ENCODE assay signal across 1 cellular context in the genomic region with DNA sequence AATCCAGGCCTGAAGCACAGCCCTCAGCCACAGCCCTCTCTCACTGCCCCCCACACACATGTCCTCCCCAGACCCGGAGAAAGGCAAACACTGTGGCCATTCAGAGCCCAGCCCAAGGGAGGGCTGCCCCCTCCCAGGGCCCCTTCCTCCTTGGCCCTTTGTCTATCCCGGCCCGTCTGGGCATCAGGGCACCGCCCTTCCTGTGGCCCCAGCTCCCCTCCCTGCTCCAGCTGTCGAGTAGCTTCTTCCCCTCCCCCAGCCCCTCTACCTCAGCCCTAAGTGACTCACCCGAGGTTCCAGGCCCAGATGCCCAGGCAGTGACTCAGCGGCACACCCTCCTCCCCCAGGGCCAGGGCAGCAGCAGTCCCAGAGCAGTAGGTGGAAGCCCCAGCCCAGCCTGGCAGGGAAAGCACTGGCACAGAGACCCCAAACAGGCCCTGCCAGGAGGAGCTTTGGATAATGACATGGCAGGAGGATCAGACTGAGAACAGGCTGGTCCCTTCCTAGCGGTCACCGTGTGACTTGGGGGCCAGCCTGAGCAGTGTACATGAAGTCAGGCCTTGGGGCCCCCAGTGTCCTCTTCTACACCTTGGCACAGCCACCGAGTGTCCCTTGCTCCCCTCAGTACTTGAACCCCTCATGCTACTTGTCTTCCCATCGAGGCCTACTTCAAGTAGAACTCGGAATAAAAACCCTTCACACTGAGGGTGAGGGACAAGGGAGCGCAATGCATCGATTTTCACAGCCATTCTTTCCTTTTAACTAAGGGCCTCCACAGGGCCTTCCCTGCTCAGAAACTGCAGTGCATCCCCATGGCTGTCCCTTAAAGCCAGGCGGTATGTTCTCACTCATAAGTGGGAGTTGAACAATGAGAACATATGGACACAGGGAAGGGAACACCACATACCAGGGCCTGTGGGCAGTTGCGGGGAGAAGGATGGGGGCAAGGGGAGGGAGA.
TF ChIP-seq lines count a peak whose summit lies in the region.

No MANE protein-coding gene starts in this region.

TF ChIP-seq in HepG2, 621 proteins besides CTCF, POLR2A, EP300 and RAD21 (continued from another document and continues in another):
- TF ChIP-seq, protein P1, sequence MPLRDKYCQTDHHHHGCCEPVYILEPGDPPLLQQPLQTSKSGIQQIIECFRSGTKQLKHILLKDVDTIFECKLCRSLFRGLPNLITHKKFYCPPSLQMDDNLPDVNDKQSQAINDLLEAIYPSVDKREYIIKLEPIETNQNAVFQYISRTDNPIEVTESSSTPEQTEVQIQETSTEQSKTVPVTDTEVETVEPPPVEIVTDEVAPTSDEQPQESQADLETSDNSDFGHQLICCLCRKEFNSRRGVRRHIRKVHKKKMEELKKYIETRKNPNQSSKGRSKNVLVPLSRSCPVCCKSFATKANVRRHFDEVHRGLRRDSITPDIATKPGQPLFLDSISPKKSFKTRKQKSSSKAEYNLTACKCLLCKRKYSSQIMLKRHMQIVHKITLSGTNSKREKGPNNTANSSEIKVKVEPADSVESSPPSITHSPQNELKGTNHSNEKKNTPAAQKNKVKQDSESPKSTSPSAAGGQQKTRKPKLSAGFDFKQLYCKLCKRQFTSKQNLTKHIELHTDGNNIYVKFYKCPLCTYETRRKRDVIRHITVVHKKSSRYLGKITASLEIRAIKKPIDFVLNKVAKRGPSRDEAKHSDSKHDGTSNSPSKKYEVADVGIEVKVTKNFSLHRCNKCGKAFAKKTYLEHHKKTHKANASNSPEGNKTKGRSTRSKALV (CRISPR knock-in tag; IDR thresholded peaks at IDR 0.05), result no peak
- TF ChIP-seq, protein P2, sequence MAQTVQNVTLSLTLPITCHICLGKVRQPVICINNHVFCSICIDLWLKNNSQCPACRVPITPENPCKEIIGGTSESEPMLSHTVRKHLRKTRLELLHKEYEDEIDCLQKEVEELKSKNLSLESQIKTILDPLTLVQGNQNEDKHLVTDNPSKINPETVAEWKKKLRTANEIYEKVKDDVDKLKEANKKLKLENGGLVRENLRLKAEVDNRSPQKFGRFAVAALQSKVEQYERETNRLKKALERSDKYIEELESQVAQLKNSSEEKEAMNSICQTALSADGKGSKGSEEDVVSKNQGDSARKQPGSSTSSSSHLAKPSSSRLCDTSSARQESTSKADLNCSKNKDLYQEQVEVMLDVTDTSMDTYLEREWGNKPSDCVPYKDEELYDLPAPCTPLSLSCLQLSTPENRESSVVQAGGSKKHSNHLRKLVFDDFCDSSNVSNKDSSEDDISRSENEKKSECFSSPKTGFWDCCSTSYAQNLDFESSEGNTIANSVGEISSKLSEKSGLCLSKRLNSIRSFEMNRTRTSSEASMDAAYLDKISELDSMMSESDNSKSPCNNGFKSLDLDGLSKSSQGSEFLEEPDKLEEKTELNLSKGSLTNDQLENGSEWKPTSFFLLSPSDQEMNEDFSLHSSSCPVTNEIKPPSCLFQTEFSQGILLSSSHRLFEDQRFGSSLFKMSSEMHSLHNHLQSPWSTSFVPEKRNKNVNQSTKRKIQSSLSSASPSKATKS (CRISPR knock-in tag; IDR thresholded peaks at IDR 0.05), result no peak
- TF ChIP-seq ZNF549 (CRISPR knock-in tag; IDR thresholded peaks at IDR 0.05) (no peak), JUND (CRISPR knock-in tag; IDR thresholded peaks at IDR 0.05) (peak; percentile 97), NFAT5 (CRISPR knock-in tag; IDR thresholded peaks at IDR 0.05) (no peak), RXRA (CRISPR knock-in tag; IDR thresholded peaks at IDR 0.05) (peak; percentile 78), ARHGAP35 (CRISPR knock-in tag; IDR thresholded peaks at IDR 0.05; ENCODE audit: borderline replicate concordance) (no peak), MBD4 (IDR thresholded peaks at IDR 0.05; ENCODE audit: borderline replicate concordance, low read length) (no peak), GZF1 (CRISPR knock-in tag; IDR thresholded peaks at IDR 0.05) (no peak), HNF1A (IDR thresholded peaks at IDR 0.05; ENCODE audit: low read depth) (no peak), HNF1A (CRISPR knock-in tag; IDR thresholded peaks at IDR 0.05; ENCODE audit: borderline replicate concordance) (peak; percentile 72; the same call in 1 of the 2 replicates), NFYC (CRISPR knock-in tag; IDR thresholded peaks at IDR 0.05) (no peak), ZNF841 (CRISPR knock-in tag; IDR thresholded peaks at IDR 0.05; ENCODE audit: borderline replicate concordance) (no peak), ZNF143 (CRISPR knock-in tag; IDR thresholded peaks at IDR 0.05) (no peak), CBX1 (IDR thresholded peaks at IDR 0.05; ENCODE audit: low read depth) (no peak), ZNF546 (CRISPR knock-in tag; conservative IDR thresholded peaks at IDR 0.05) (no peak), IRF9 (CRISPR knock-in tag; IDR thresholded peaks at IDR 0.05; ENCODE audit: borderline replicate concordance) (0 out of 2 replicates have a peak, but pooled peaks have one; percentile 41), ZBTB38 (CRISPR knock-in tag; IDR thresholded peaks at IDR 0.05) (no peak), ZNF331 (CRISPR knock-in tag; IDR thresholded peaks at IDR 0.05) (peak; percentile 52; the same call in 1 of the 2 replicates), TFDP2 (CRISPR knock-in tag; IDR thresholded peaks at IDR 0.05) (no peak), ESRRA (CRISPR knock-in tag; IDR thresholded peaks at IDR 0.05; ENCODE audit: low read depth) (peak; percentile 35; the same call in 1 of the 2 replicates), ZNF639 (CRISPR knock-in tag; conservative IDR thresholded peaks at IDR 0.05) (no peak), ZSCAN30 (CRISPR knock-in tag; IDR thresholded peaks at IDR 0.05) (no peak), FOSL1 (CRISPR knock-in tag; IDR thresholded peaks at IDR 0.05; ENCODE audit: borderline replicate concordance) (peak; percentile 91), MIXL1 (CRISPR knock-in tag; IDR thresholded peaks at IDR 0.05) (no peak), ZKSCAN5 (CRISPR knock-in tag; IDR thresholded peaks at IDR 0.05) (no peak), THAP11 (CRISPR knock-in tag; IDR thresholded peaks at IDR 0.05) (0 out of 2 replicates have a peak, but pooled peaks have one; percentile 18), BRCA1 (CRISPR knock-in tag; IDR thresholded peaks at IDR 0.05) (no peak), NCOA5 (CRISPR knock-in tag; IDR thresholded peaks at IDR 0.05) (no peak), NFIC (IDR thresholded peaks at IDR 0.05; ENCODE audit: low read length) (no peak), DPF2 (CRISPR knock-in tag; IDR thresholded peaks at IDR 0.05; ENCODE audit: borderline replicate concordance, low read depth) (peak; percentile 46; the same call in 1 of the 2 replicates), NFKB2 (CRISPR knock-in tag; IDR thresholded peaks at IDR 0.05; ENCODE audit: borderline replicate concordance) (no peak)
- TF ChIP-seq, protein P3, sequence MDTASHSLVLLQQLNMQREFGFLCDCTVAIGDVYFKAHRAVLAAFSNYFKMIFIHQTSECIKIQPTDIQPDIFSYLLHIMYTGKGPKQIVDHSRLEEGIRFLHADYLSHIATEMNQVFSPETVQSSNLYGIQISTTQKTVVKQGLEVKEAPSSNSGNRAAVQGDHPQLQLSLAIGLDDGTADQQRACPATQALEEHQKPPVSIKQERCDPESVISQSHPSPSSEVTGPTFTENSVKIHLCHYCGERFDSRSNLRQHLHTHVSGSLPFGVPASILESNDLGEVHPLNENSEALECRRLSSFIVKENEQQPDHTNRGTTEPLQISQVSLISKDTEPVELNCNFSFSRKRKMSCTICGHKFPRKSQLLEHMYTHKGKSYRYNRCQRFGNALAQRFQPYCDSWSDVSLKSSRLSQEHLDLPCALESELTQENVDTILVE (CRISPR knock-in tag; IDR thresholded peaks at IDR 0.05), result no peak
- TF ChIP-seq, protein P4, sequence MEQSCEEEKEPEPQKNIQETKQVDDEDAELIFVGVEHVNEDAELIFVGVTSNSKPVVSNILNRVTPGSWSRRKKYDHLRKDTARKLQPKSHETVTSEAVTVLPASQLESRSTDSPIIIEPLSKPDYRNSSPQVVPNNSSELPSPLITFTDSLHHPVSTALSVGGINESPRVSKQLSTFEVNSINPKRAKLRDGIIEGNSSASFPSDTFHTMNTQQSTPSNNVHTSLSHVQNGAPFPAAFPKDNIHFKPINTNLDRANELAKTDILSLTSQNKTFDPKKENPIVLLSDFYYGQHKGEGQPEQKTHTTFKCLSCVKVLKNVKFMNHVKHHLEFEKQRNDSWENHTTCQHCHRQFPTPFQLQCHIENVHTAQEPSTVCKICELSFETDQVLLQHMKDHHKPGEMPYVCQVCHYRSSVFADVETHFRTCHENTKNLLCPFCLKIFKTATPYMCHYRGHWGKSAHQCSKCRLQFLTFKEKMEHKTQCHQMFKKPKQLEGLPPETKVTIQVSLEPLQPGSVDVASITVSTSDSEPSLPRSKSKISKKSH (CRISPR knock-in tag; IDR thresholded peaks at IDR 0.05; ENCODE audit: borderline replicate concordance), result no peak
